In genomic region chr14:61319706-61320105, GRCh38 we compare ENCODE assay signal across 26 cellular contexts. TPM values are rescaled to one million over a fixed set of nuclear protein-coding genes. Genes with fewer than 3 reads are reported as not detected.
"Had no signal": no experiment of that assay in that cellular context is flagged by ENCODE, and none has a peak within 500 bp of the region (broad histone marks: within the 10 kb centered on the region; RNA-seq: fewer than 3 reads in every experiment).

No MANE protein-coding gene starts in this region.

- H3K9me3 ChIP-seq: SK-N-SH had no signal

- ATAC-seq: T-cell had no signal

- DNase-seq: Karpas-422, KBM-7, MV-4-11, NCI-H1048, NCI-H1105, NCI-H1417, NCI-H1436 treated with DMSO at 0.1 percent for 48 hours, NCI-H1694, NCI-H187 treated with DMSO at 0.1 percent for 48 hours, NCI-H2029 treated with DMSO at 0.1 percent for 48 hours, NCI-H2171, NCI-H226, NCI-H446, NCI-H510A, NCI-H524 treated with DMSO at 0.1 percent for 48 hours, NCI-H69, NCI-H774, SHP77, SK-N-SH, SW 1271, T-cell had no signal

- H3K27ac Mint-ChIP-seq: T-cell; T-helper 1 cell treated with Interleukin-12 subunit alpha and Interleukin-12 subunit beta and Interleukin-4 antibody, amounts not matched to agents 30 μg/mL and 1 μg/mL, for 36 hours had no signal

- H3K4me2 ChIP-seq: SK-N-SH had no signal

- H3K9ac ChIP-seq: SK-N-SH had no signal

- H3K4me3 Mint-ChIP-seq: T-cell; T-helper 1 cell treated with Interleukin-12 subunit alpha and Interleukin-12 subunit beta and Interleukin-4 antibody, amounts not matched to agents 30 μg/mL and 1 μg/mL, for 36 hours had no signal

- H3K27ac ChIP-seq: HL-60, RWPE1 had no signal

- H3K9me2 ChIP-seq: SK-N-SH had no signal

- H3K27me3 Mint-ChIP-seq: T-cell had no signal

RNA-seq across cellular contexts. Expression of gene TMEM30B, which starts 38.6 kb away (rescaled TPM):
- total RNA-seq: M059J, SK-MEL-5 had no signal
